Comparison of ENCODE assay signal across 1 cellular context in genomic region chr1:207872655-207873054, GRCh38.
TF ChIP-seq lines count a peak whose summit lies in the region.

No MANE protein-coding gene starts in this region.

TF ChIP-seq in WTC11, 78 proteins besides CTCF, POLR2A, EP300 and RAD21:
- no peak for TF ChIP-seq JUN (CRISPR knock-in tag; IDR thresholded peaks at IDR 0.05)
- TF ChIP-seq TP53 (CRISPR knock-in tag; IDR thresholded peaks at IDR 0.05) = no peak
- no peak for TF ChIP-seq SMAD4 (CRISPR knock-in tag; IDR thresholded peaks at IDR 0.05)
- TF ChIP-seq GABPB1 (CRISPR knock-in tag; IDR thresholded peaks at IDR 0.05) = no peak
- TF ChIP-seq RELA (CRISPR knock-in tag; IDR thresholded peaks at IDR 0.05; ENCODE audit: borderline replicate concordance) = no peak
- TF ChIP-seq FOXJ3 (CRISPR knock-in tag; IDR thresholded peaks at IDR 0.05; ENCODE audit: borderline replicate concordance) = no peak
- no peak for TF ChIP-seq IRF2 (CRISPR knock-in tag; IDR thresholded peaks at IDR 0.05; ENCODE audit: borderline replicate concordance, low read depth)
- TF ChIP-seq ZNF121 (CRISPR knock-in tag; IDR thresholded peaks at IDR 0.05) = no peak
- TF ChIP-seq NFATC4 (CRISPR knock-in tag; IDR thresholded peaks at IDR 0.05) = no peak
- no peak for TF ChIP-seq SMAD3 (CRISPR knock-in tag; IDR thresholded peaks at IDR 0.05; ENCODE audit: borderline replicate concordance)
- no peak for TF ChIP-seq FOXP1 (CRISPR knock-in tag; IDR thresholded peaks at IDR 0.05; ENCODE audit: borderline replicate concordance)
- no peak for TF ChIP-seq ZBTB43 (CRISPR knock-in tag; IDR thresholded peaks at IDR 0.05)
- TF ChIP-seq, protein P1, sequence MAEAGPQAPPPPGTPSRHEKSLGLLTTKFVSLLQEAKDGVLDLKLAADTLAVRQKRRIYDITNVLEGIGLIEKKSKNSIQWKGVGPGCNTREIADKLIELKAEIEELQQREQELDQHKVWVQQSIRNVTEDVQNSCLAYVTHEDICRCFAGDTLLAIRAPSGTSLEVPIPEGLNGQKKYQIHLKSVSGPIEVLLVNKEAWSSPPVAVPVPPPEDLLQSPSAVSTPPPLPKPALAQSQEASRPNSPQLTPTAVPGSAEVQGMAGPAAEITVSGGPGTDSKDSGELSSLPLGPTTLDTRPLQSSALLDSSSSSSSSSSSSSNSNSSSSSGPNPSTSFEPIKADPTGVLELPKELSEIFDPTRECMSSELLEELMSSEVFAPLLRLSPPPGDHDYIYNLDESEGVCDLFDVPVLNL (CRISPR knock-in tag; IDR thresholded peaks at IDR 0.05; ENCODE audit: borderline replicate concordance, low read depth) = no peak
- TF ChIP-seq NFE2L1 (CRISPR knock-in tag; IDR thresholded peaks at IDR 0.05) = no peak
- no peak for TF ChIP-seq ZNF416 (CRISPR knock-in tag; IDR thresholded peaks at IDR 0.05)
- TF ChIP-seq ATF2 (CRISPR knock-in tag; IDR thresholded peaks at IDR 0.05; ENCODE audit: borderline replicate concordance, low read depth) = no peak
- TF ChIP-seq, protein P2, sequence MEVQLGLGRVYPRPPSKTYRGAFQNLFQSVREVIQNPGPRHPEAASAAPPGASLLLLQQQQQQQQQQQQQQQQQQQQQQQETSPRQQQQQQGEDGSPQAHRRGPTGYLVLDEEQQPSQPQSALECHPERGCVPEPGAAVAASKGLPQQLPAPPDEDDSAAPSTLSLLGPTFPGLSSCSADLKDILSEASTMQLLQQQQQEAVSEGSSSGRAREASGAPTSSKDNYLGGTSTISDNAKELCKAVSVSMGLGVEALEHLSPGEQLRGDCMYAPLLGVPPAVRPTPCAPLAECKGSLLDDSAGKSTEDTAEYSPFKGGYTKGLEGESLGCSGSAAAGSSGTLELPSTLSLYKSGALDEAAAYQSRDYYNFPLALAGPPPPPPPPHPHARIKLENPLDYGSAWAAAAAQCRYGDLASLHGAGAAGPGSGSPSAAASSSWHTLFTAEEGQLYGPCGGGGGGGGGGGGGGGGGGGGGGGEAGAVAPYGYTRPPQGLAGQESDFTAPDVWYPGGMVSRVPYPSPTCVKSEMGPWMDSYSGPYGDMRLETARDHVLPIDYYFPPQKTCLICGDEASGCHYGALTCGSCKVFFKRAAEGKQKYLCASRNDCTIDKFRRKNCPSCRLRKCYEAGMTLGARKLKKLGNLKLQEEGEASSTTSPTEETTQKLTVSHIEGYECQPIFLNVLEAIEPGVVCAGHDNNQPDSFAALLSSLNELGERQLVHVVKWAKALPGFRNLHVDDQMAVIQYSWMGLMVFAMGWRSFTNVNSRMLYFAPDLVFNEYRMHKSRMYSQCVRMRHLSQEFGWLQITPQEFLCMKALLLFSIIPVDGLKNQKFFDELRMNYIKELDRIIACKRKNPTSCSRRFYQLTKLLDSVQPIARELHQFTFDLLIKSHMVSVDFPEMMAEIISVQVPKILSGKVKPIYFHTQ (CRISPR knock-in tag; IDR thresholded peaks at IDR 0.05) = no peak
- TF ChIP-seq, protein P3, sequence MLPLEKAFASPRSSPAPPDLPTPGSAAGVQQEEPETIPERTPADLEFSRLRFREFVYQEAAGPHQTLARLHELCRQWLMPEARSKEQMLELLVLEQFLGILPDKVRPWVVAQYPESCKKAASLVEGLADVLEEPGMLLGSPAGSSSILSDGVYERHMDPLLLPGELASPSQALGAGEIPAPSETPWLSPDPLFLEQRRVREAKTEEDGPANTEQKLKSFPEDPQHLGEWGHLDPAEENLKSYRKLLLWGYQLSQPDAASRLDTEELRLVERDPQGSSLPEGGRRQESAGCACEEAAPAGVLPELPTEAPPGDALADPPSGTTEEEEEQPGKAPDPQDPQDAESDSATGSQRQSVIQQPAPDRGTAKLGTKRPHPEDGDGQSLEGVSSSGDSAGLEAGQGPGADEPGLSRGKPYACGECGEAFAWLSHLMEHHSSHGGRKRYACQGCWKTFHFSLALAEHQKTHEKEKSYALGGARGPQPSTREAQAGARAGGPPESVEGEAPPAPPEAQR (CRISPR knock-in tag; IDR thresholded peaks at IDR 0.05) = no peak
- TF ChIP-seq NR1H2 (CRISPR knock-in tag; IDR thresholded peaks at IDR 0.05) = no peak
